In genomic region chr7:7119668-7120208, GRCh38 we compare ENCODE assay signal across 16 cellular contexts.
A peak's percentile ranks its signal among the peaks of the same experiment; 100 is the strongest.
DNase-seq lines count a peak whose midpoint lies in the region; TF ChIP-seq lines count a peak whose summit lies in the region.
"Had no signal": no experiment of that assay in that cellular context is flagged by ENCODE, and none has a peak within 500 bp of the region (broad histone marks: within the 10 kb centered on the region; RNA-seq: fewer than 3 reads in every experiment).

No MANE protein-coding gene starts in this region.

- DNase-seq in D341Med (ENCODE audit: low spot score), result peak; percentile 74
- DNase-seq in Karpas-422, result peak; percentile 29
- peak; percentile 43 for DNase-seq in NCI-H2227 treated with DMSO at 0.1 percent for 48 hours (lab: John Stamatoyannopoulos, UW)
- DNase-seq in brain microvascular endothelial cell, result no peak
- no peak for DNase-seq in NCI-H748 (lab: John Stamatoyannopoulos, UW; ENCODE audit: unreplicated experiment)
- no peak for DNase-seq in activated T-helper 1 cell treated with anti-CD3 and anti-CD28 coated beads, Interleukin-12 subunit alpha, Interleukin-12 subunit beta, Interleukin-2, Interleukin-4 antibody, amounts not matched to agents 30 ng/mL and 10 ng/mL and 1 ng/mL, durations not matched to agents 14 hours and 24 hours and 36 hours (ENCODE audit: low spot score)
- DNase-seq: CD8-positive, alpha-beta T cell; DMS79; HCEC 1CT; KG1; MM.1S; NCI-H1436; NCI-H2081 treated with DMSO at 0.1 percent for 48 hours; NCI-H510A treated with DMSO at 0.1 percent for 48 hours; PC-9 had no signal

- H2AFZ ChIP-seq in Karpas-422 (ENCODE audit: low read length), result no peak overlapping the region
- H2AFZ ChIP-seq: PC-9 had no signal

- H3K9me2 ChIP-seq in Karpas-422 (replicated peaks; ENCODE audit: insufficient read depth, low read length), result no peaks in the 10 kb centered on the region

- H3K27me3 Mint-ChIP-seq in activated T-helper 1 cell treated with anti-CD3 and anti-CD28 coated beads, Interleukin-12 subunit alpha, Interleukin-12 subunit beta, Interleukin-2, Interleukin-4 antibody, amounts not matched to agents 30 ng/mL and 10 ng/mL and 1 ng/mL, durations not matched to agents 14 hours and 24 hours and 36 hours (ENCODE audit: insufficient read depth), result peaks cover 8% of the 10 kb centered on the region

- H3K4me3 ChIP-seq in Karpas-422 (ENCODE audit: low read length) (no peak overlapping the region), brain microvascular endothelial cell (ENCODE audit: low read depth, low read length) (no peak overlapping the region)
- H3K4me3 ChIP-seq: PC-9 had no signal

- no peaks in the 10 kb centered on the region for H3K9me3 Mint-ChIP-seq in activated T-helper 1 cell treated with anti-CD3 and anti-CD28 coated beads, Interleukin-12 subunit alpha, Interleukin-12 subunit beta, Interleukin-2, Interleukin-4 antibody, amounts not matched to agents 30 ng/mL and 10 ng/mL and 1 ng/mL, durations not matched to agents 14 hours and 24 hours and 36 hours
- H3K9me3 Mint-ChIP-seq: CD8-positive, alpha-beta T cell had no signal

- no peak overlapping the region for H3K9ac ChIP-seq in Karpas-422 (ENCODE audit: low read length)

- in situ Hi-C loops in brain microvascular endothelial cell (cut with HindIII; ENCODE audit: low pct_ligation_motif_present, low sequenced_read_pairs), result no loop called here

- H3K4me1 ChIP-seq in Karpas-422 (ENCODE audit: low read length), result no peaks in the 10 kb centered on the region

- no peak overlapping the region for H3K4me2 ChIP-seq in Karpas-422 (ENCODE audit: low read depth, low read length, poor library complexity, severe bottlenecking)
- H3K4me2 ChIP-seq: PC-9 had no signal

- H3K4me1 Mint-ChIP-seq in activated T-helper 1 cell treated with anti-CD3 and anti-CD28 coated beads, Interleukin-12 subunit alpha, Interleukin-12 subunit beta, Interleukin-2, Interleukin-4 antibody, amounts not matched to agents 30 ng/mL and 10 ng/mL and 1 ng/mL, durations not matched to agents 14 hours and 24 hours and 36 hours (ENCODE audit: low read depth), result no peaks in the 10 kb centered on the region

- no peaks in the 10 kb centered on the region for H3K36me3 Mint-ChIP-seq in activated T-helper 1 cell treated with anti-CD3 and anti-CD28 coated beads, Interleukin-12 subunit alpha, Interleukin-12 subunit beta, Interleukin-2, Interleukin-4 antibody, amounts not matched to agents 30 ng/mL and 10 ng/mL and 1 ng/mL, durations not matched to agents 14 hours and 24 hours and 36 hours (ENCODE audit: low read depth)
- H3K36me3 Mint-ChIP-seq: CD8-positive, alpha-beta T cell had no signal

- no peaks in the 10 kb centered on the region for H3K27me3 ChIP-seq in Karpas-422 (ENCODE audit: low read length)
- H3K27me3 ChIP-seq in brain microvascular endothelial cell (replicated peaks), result no peaks in the 10 kb centered on the region

- H3K4me3 Mint-ChIP-seq in activated T-helper 1 cell treated with anti-CD3 and anti-CD28 coated beads, Interleukin-12 subunit alpha, Interleukin-12 subunit beta, Interleukin-2, Interleukin-4 antibody, amounts not matched to agents 30 ng/mL and 10 ng/mL and 1 ng/mL, durations not matched to agents 14 hours and 24 hours and 36 hours, result no peak overlapping the region
- H3K4me3 Mint-ChIP-seq: CD8-positive, alpha-beta T cell had no signal

- no peaks in the 10 kb centered on the region for H3K36me3 ChIP-seq in Karpas-422 (ENCODE audit: insufficient read depth, low read length)
- no peaks in the 10 kb centered on the region for H3K36me3 ChIP-seq in brain microvascular endothelial cell (replicated peaks)

- H4K20me1 ChIP-seq in Karpas-422 (ENCODE audit: insufficient read depth, low read depth, low read length), result no peaks in the 10 kb centered on the region

- no peak overlapping the region for H3K27ac ChIP-seq in Karpas-422 (ENCODE audit: low read length)
- H3K27ac ChIP-seq in VCaP, result peak overlapping the region; percentile 12; the same call in 1 of the 2 replicates
- no peak overlapping the region for H3K27ac ChIP-seq in brain microvascular endothelial cell
- H3K27ac ChIP-seq: PC-9 had no signal

- no peaks in the 10 kb centered on the region for H3K9me3 ChIP-seq in Karpas-422 (ENCODE audit: low read length)

- no peak overlapping the region for H3K27ac Mint-ChIP-seq in activated T-helper 1 cell treated with anti-CD3 and anti-CD28 coated beads, Interleukin-12 subunit alpha, Interleukin-12 subunit beta, Interleukin-2, Interleukin-4 antibody, amounts not matched to agents 30 ng/mL and 10 ng/mL and 1 ng/mL, durations not matched to agents 14 hours and 24 hours and 36 hours
- H3K27ac Mint-ChIP-seq: CD8-positive, alpha-beta T cell had no signal

- intact Hi-C loops in activated T-helper 1 cell treated with anti-CD3 and anti-CD28 coated beads, Interleukin-12 subunit alpha, Interleukin-12 subunit beta, Interleukin-2, Interleukin-4 antibody, amounts not matched to agents 30 ng/mL and 10 ng/mL and 1 ng/mL, durations not matched to agents 14 hours and 24 hours and 36 hours (cut with micrococcal nuclease), result no loop called here

- TF ChIP-seq CTCF in VCaP (conservative IDR thresholded peaks at IDR 0.05) (no peak), brain microvascular endothelial cell (IDR thresholded peaks at IDR 0.05; ENCODE audit: low read depth, low read length, missing control alignments) (no peak)

- H3K79me2 ChIP-seq in Karpas-422 (ENCODE audit: low read length), result no peaks in the 10 kb centered on the region

Comparison
In these comparisons a context has a peak if more than half of its experiments do, and no peak if none do; other contexts are left out.
1. DNase-seq: peak in D341Med (single experiment), Karpas-422 (single experiment) and NCI-H2227 treated with DMSO at 0.1 percent for 48 hours (single experiment); none in brain microvascular endothelial cell (single experiment), NCI-H748 (single experiment) and activated T-helper 1 cell treated with anti-CD3 and anti-CD28 coated beads, Interleukin-12 subunit alpha, Interleukin-12 subunit beta, Interleukin-2, Interleukin-4 antibody, amounts not matched to agents 30 ng/mL and 10 ng/mL and 1 ng/mL, durations not matched to agents 14 hours and 24 hours and 36 hours (single experiment).